23 cellular contexts compared by ENCODE assay signal in genomic region chr3:145457825-145458552, GRCh38.
DNase-seq lines count a peak whose midpoint lies in the region; ATAC-seq, FAIRE-seq and TF ChIP-seq lines count a peak whose summit lies in the region.
"Had no signal": no experiment of that assay in that cellular context is flagged by ENCODE, and none has a peak within 500 bp of the region (broad histone marks: within the 10 kb centered on the region; RNA-seq: fewer than 3 reads in every experiment).

No MANE protein-coding gene starts in this region.

- no peak overlapping the region for H3K4me2 ChIP-seq in GM12878 (ENCODE audit: control insufficient read depth, insufficient read depth)
- H3K4me2 ChIP-seq: GM23338 had no signal

- peak in 1 of 2 donors; percentile 40 for DNase-seq in cardiac muscle cell (ENCODE audit: low read depth in 1 of 2, low spot score in 1 of 2)
- no peak for DNase-seq in cardiac septum (ENCODE audit: low spot score)
- DNase-seq in NCI-H226 = peak; percentile 50
- DNase-seq in GM12878 (ENCODE audit: low read depth, low spot score) = no peak
- DNase-seq in DMS 273 treated with DMSO at 0.1 percent for 48 hours (lab: John Stamatoyannopoulos, UW) = no peak
- DNase-seq in NK-92 treated with Interleukin-12 subunit alpha and Interleukin-12 subunit beta, amount 100 ng/mL, for 24 hours (lab: John Stamatoyannopoulos, UW) = no peak
- DNase-seq: CD4-positive, alpha-beta T cell; DMS53; H9; HFFc6; Karpas-422; MV-4-11; NCI-H1105; NCI-H1436 treated with DMSO at 0.1 percent for 48 hours; NCI-H187 treated with DMSO at 0.1 percent for 48 hours; NCI-H526 treated with DMSO at 0.1 percent for 48 hours; Peyer's patch; SHP77 treated with DMSO at 0.1 percent for 48 hours had no signal

- POLR2A ChIA-PET in GM12878 (lab: Charles Lee) = no interaction called here

- in situ Hi-C loops in GM12878 (cut with MboI) = no loop called here

- H3K27me3 ChIP-seq in cardiac muscle cell (no peaks in the 10 kb centered on the region), GM12878 (replicated peaks in 1 of 2; ENCODE audit: control insufficient read depth in 2 of 2, insufficient read depth in 2 of 2, low read length in 1 of 2) (no peaks in the 10 kb centered on the region)
- H3K27me3 ChIP-seq: Peyer's patch had no signal

- no peak for FAIRE-seq in GM12878 (lab: Jason Lieb, UNC)
- FAIRE-seq: D721Med, HepG2 had no signal

- TF ChIP-seq CTCF in cardiac muscle cell (IDR thresholded peaks at IDR 0.05; ENCODE audit: low read depth, low read length) = no peak
- TF ChIP-seq CTCF in GM12878 (IDR thresholded peaks at IDR 0.05 in 2 of 3, conservative IDR thresholded peaks at IDR 0.05 in 1 of 3; ENCODE audit: control insufficient read depth in 2 of 3, extremely low read depth in 1 of 3, insufficient read depth in 1 of 3, low read depth in 3 of 3, low read length in 3 of 3) = no peak

- CTCF ChIA-PET in GM12878 (lab: Yijun Ruan, JAX) = interaction anchor here (0.6 kb wide), 1 partner anchor 20 kb away, joined by 3 read pairs; no protein-coding TSS in a partner anchor

- no peaks in the 10 kb centered on the region for H3K9me3 ChIP-seq in cardiac muscle cell (ENCODE audit: low read depth)
- H3K9me3 ChIP-seq in GM12878 (replicated peaks; ENCODE audit: control insufficient read depth, insufficient read depth, low read length) = no peaks in the 10 kb centered on the region
- H3K9me3 ChIP-seq: Peyer's patch had no signal

- H3K9ac ChIP-seq in GM12878 (ENCODE audit: control insufficient read depth, insufficient read depth, low read length) = no peak overlapping the region

- TF ChIP-seq POLR2A in GM12878 (IDR thresholded peaks at IDR 0.05; ENCODE audit: low read depth, low read length) = no peak

- TF ChIP-seq RAD21 in GM12878 (IDR thresholded peaks at IDR 0.05; ENCODE audit: insufficient read depth, low read depth, low read length) = no peak

- no peaks in the 10 kb centered on the region for H4K20me1 ChIP-seq in GM12878 (ENCODE audit: control insufficient read depth, insufficient read depth)

- intact Hi-C loops in cardiac septum (cut with DNase I) (no loop called here), GM12878 (cut with micrococcal nuclease; ENCODE audit: unreplicated experiment) (no loop called here)

- H3K36me3 ChIP-seq in cardiac muscle cell = no peaks in the 10 kb centered on the region
- no peaks in the 10 kb centered on the region for H3K36me3 ChIP-seq in GM12878 (ENCODE audit: control insufficient read depth in 2 of 2, insufficient read depth in 2 of 2, low read length in 1 of 2)
- H3K36me3 ChIP-seq: Peyer's patch had no signal

- SMC1A ChIA-PET in GM12878 (lab: Charles Lee; ENCODE audit: uncharacterized antibody, unreplicated experiment) = no interaction called here

- H3K4me3 ChIP-seq in cardiac muscle cell = no peak overlapping the region
- H3K4me3 ChIP-seq in GM12878 = no peak overlapping the region
- H3K4me3 ChIP-seq: GM23338, Peyer's patch had no signal

- 12% methylated on average over 6 of the region's 6 CpGs for WGBS in GM12878 (ENCODE audit: insufficient coverage, insufficient replicate concordance, low lambda C conversion rate, missing lambda C conversion rate)

- peaks cover 30% of the 10 kb centered on the region for H3K4me1 ChIP-seq in cardiac muscle cell (ENCODE audit: low read depth)
- H3K4me1 ChIP-seq in GM12878 (ENCODE audit: control insufficient read depth, insufficient read depth, low read length) = no peaks in the 10 kb centered on the region
- H3K4me1 ChIP-seq: Peyer's patch had no signal

- H3K79me2 ChIP-seq in GM12878 (ENCODE audit: control insufficient read depth, insufficient read depth, low read length) = no peaks in the 10 kb centered on the region

- peak overlapping the region; percentile 70 for H3K27ac ChIP-seq in cardiac muscle cell
- H3K27ac ChIP-seq in GM12878 (ENCODE audit: control insufficient read depth, insufficient read depth) = no peak overlapping the region
- H3K27ac ChIP-seq: Peyer's patch had no signal

- ATAC-seq in GM12878 (no peak), HG02588 (IDR thresholded peaks at IDR 0.05; ENCODE audit: unreplicated experiment) (no peak)
- ATAC-seq: GM23338, HepG2, SK-N-SH treated with all-trans-retinoic acid at 6 μM for 48 hours had no signal

- no peak for TF ChIP-seq EP300 in GM12878 (IDR thresholded peaks at IDR 0.05; ENCODE audit: borderline replicate concordance in 1 of 2, control insufficient read depth in 1 of 2, low read depth in 2 of 2, low read length in 2 of 2)

- H2AFZ ChIP-seq in GM12878 (ENCODE audit: control insufficient read depth, low read depth, low read length) = no peak overlapping the region
- H2AFZ ChIP-seq: GM23338 had no signal

- BruUV-seq in GM12878 (replicated peaks; lab: Mats Ljungman, UMichigan) = no TSS peak

- RAD21 ChIA-PET in GM12878 (lab: Charles Lee; ENCODE audit: unreplicated experiment) = no interaction called here

TF ChIP-seq in GM12878, 131 proteins besides CTCF, POLR2A, EP300 and RAD21 (continues in another document):
- TF ChIP-seq NKRF (conservative IDR thresholded peaks at IDR 0.05) (no peak), SMARCA5 (IDR thresholded peaks at IDR 0.05) (no peak), ZNF687 (IDR thresholded peaks at IDR 0.05) (no peak)
